8 cellular contexts compared by ENCODE assay signal in genomic region chr6:111551521-111552231, GRCh38. TPM values are rescaled to one million over a fixed set of nuclear protein-coding genes. Genes with fewer than 3 reads are reported as not detected.
DNase-seq lines count a peak whose midpoint lies in the region; ATAC-seq, FAIRE-seq and TF ChIP-seq lines count a peak whose summit lies in the region.

No MANE protein-coding gene starts in this region.

- H3K4me3 Mint-ChIP-seq in WTC11: peak overlapping the region; percentile 42; the same call in 1 of the 2 replicates

- no peak overlapping the region for H3K27ac Mint-ChIP-seq in WTC11

- TF ChIP-seq EP300 in transverse colon (IDR thresholded peaks at IDR 0.05; ENCODE audit: low read depth): no peak

- no peaks in the 10 kb centered on the region for H3K9me3 Mint-ChIP-seq in WTC11

- no peak for TF ChIP-seq POLR2A in transverse colon (IDR thresholded peaks at IDR 0.05)

- H3K27me3 ChIP-seq in transverse colon: no peaks in the 10 kb centered on the region

- FAIRE-seq in frontal cortex (lab: Jason Lieb, UNC): no peak

- TF ChIP-seq CTCF in WTC11 (IDR thresholded peaks at IDR 0.05) (no peak), transverse colon (IDR thresholded peaks at IDR 0.05) (no peak), GM13976 (IDR thresholded peaks at IDR 0.05; ENCODE audit: borderline replicate concordance, control extremely low read depth, extremely low read depth, insufficient read depth, missing control alignments) (no peak)

- ATAC-seq in WTC11 (peak; percentile 17), GM18870 (IDR thresholded peaks at IDR 0.05; ENCODE audit: unreplicated experiment) (no peak)

- POLR2A ChIA-PET in WTC11 (lab: Charles Lee): interaction anchor here (0.6 to 1.8 kb wide), 2 partner anchors 54 to 68 kb away, joined by 3 to 6 read pairs; partner anchors contain the start of gene TRAF3IP2

- no peaks in the 10 kb centered on the region for H3K36me3 Mint-ChIP-seq in WTC11

- H3K4me3 ChIP-seq in transverse colon: no peak overlapping the region

- H3K36me3 ChIP-seq in transverse colon: no peaks in the 10 kb centered on the region

- H3K4me1 ChIP-seq in transverse colon: peaks cover 23 to 46% (median 35%) of the 10 kb centered on the region in 4 donors

- 15 to 38% methylated on average over 3 to 11 of the region's 11 CpGs for WGBS in transverse colon (ENCODE audit: low coverage in 1 of 2), 2 donors

- DNase-seq in NCI-H1105 treated with DMSO at 0.1 percent for 48 hours (lab: John Stamatoyannopoulos, UW) (peak; percentile 100), WTC11 (ENCODE audit: low spot score) (no peak), kidney tubule cell (ENCODE audit: low spot score) (peak; percentile 58), transverse colon (peak; percentile 59), NCI-H1694 treated with DMSO at 0.1 percent for 48 hours (lab: John Stamatoyannopoulos, UW) (no peak), GM13976 (ENCODE audit: low spot score) (no peak), frontal cortex (ENCODE audit: low spot score in 2 of 2) (no peak)

- no peaks in the 10 kb centered on the region for H3K27me3 Mint-ChIP-seq in WTC11 (ENCODE audit: low read depth)

- CTCF ChIA-PET in WTC11 (lab: Charles Lee): interaction anchor here (0.6 to 2.1 kb wide), 6 partner anchors 14 to 293 kb away, joined by 3 to 7 read pairs (median 4); partner anchors contain the start of gene TRAF3IP2

- H3K27ac ChIP-seq in transverse colon: peak overlapping the region; percentile 73 to 83 (median 77)

- no peaks in the 10 kb centered on the region for H3K9me3 ChIP-seq in transverse colon

- intact Hi-C loops in transverse colon (cut with DNase I; ENCODE audit: low total_unique reads): no loop called here

- peaks cover 49% of the 10 kb centered on the region for H3K4me1 Mint-ChIP-seq in WTC11

- in situ Hi-C loops in transverse colon (cut with MboI; ENCODE audit: low pct_ligation_motif_present in 1 of 4, low pct_unique_long_range_greater_than_20kb in 1 of 4, low sequenced_read_pairs in 3 of 4) (no loop called here), GM13976 (cut with MboI; ENCODE audit: low sequenced_read_pairs, unreplicated experiment) (no loop called here)

TF ChIP-seq in WTC11, 78 proteins besides CTCF, POLR2A, EP300 and RAD21:
- TF ChIP-seq MLX (CRISPR knock-in tag; IDR thresholded peaks at IDR 0.05) (no peak), ZNF219 (CRISPR knock-in tag; IDR thresholded peaks at IDR 0.05; ENCODE audit: borderline replicate concordance) (no peak), KAT7 (CRISPR knock-in tag; IDR thresholded peaks at IDR 0.05; ENCODE audit: borderline replicate concordance) (no peak), SMAD4 (CRISPR knock-in tag; IDR thresholded peaks at IDR 0.05) (no peak), TEAD4 (CRISPR knock-in tag; IDR thresholded peaks at IDR 0.05) (no peak), PRRX2 (CRISPR knock-in tag; IDR thresholded peaks at IDR 0.05) (no peak), ZBTB43 (CRISPR knock-in tag; IDR thresholded peaks at IDR 0.05) (no peak), ATF1 (CRISPR knock-in tag; IDR thresholded peaks at IDR 0.05) (no peak), ZNF425 (CRISPR knock-in tag; conservative IDR thresholded peaks at IDR 0.05) (no peak), ZSCAN18 (CRISPR knock-in tag; IDR thresholded peaks at IDR 0.05) (no peak), CBFB (CRISPR knock-in tag; IDR thresholded peaks at IDR 0.05; ENCODE audit: low read depth) (no peak), RORB (CRISPR knock-in tag; IDR thresholded peaks at IDR 0.05) (no peak)
- TF ChIP-seq, protein P1, sequence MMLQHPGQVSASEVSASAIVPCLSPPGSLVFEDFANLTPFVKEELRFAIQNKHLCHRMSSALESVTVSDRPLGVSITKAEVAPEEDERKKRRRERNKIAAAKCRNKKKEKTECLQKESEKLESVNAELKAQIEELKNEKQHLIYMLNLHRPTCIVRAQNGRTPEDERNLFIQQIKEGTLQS (CRISPR knock-in tag; conservative IDR thresholded peaks at IDR 0.05): no peak
- TF ChIP-seq, protein P2, sequence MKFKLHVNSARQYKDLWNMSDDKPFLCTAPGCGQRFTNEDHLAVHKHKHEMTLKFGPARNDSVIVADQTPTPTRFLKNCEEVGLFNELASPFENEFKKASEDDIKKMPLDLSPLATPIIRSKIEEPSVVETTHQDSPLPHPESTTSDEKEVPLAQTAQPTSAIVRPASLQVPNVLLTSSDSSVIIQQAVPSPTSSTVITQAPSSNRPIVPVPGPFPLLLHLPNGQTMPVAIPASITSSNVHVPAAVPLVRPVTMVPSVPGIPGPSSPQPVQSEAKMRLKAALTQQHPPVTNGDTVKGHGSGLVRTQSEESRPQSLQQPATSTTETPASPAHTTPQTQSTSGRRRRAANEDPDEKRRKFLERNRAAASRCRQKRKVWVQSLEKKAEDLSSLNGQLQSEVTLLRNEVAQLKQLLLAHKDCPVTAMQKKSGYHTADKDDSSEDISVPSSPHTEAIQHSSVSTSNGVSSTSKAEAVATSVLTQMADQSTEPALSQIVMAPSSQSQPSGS (CRISPR knock-in tag; IDR thresholded peaks at IDR 0.05; ENCODE audit: borderline replicate concordance, low read depth): no peak

RNA-seq across cellular contexts. Expression of gene TRAF3IP2, which starts 54.0 kb away (rescaled TPM):
- 25.8 to 32.3 TPM (median 30.7 TPM) in 3 replicates for total RNA-seq in WTC11 (2021)
- 10 to 100 TPM; 33.0 to 57.8 (median 54.5) TPM for total RNA-seq in transverse colon
- total RNA-seq in frontal cortex: 6.1 TPM

Comparison
In these comparisons a context has a peak if more than half of its experiments do, and no peak if none do; other contexts are left out.
1. DNase-seq: peak in NCI-H1105 treated with DMSO at 0.1 percent for 48 hours (single experiment), kidney tubule cell (single experiment) and transverse colon (single experiment); none in WTC11 (single experiment), NCI-H1694 treated with DMSO at 0.1 percent for 48 hours (single experiment), GM13976 (single experiment) and frontal cortex (0 of 2).